Comparison of ENCODE assay signal across 12 cellular contexts in the genomic region with DNA sequence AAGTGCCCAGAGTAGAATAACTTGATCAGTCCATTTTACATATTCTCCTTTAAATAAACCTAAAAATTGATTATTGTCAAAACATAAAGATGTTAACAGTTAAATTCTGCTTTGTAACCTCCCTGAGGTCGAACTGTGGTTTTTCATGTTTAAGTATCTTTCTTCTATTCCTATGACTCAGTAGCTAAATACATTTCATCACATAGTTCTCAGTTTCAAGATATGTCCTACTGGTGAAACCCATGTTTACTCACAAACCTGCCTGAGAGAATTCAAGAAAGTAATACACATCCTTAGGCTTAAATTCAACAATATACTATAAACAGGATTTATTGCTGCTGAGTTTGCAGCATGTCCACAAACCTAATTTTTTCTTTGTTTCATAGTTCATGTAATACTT.
A peak's percentile ranks its signal among the peaks of the same experiment; 100 is the strongest.
DNase-seq lines count a peak whose midpoint lies in the region; ATAC-seq, FAIRE-seq and TF ChIP-seq lines count a peak whose summit lies in the region.
"Had no signal": no experiment of that assay in that cellular context is flagged by ENCODE, and none has a peak within 500 bp of the region (broad histone marks: within the 10 kb centered on the region; RNA-seq: fewer than 3 reads in every experiment).

No MANE protein-coding gene starts in this region.

- peaks cover 7% of the 10 kb centered on the region for H3K27me3 Mint-ChIP-seq in chondrocyte (ENCODE audit: low read depth)
- H3K27me3 Mint-ChIP-seq: B cell had no signal

- peak; percentile 51 for FAIRE-seq in RCC 7860 (lab: Jason Lieb, UNC)
- FAIRE-seq: pancreas had no signal

- no peak overlapping the region for H3K27ac Mint-ChIP-seq in chondrocyte (ENCODE audit: unreplicated experiment)
- H3K27ac Mint-ChIP-seq: B cell had no signal

- no peak overlapping the region for H3K4me3 Mint-ChIP-seq in chondrocyte (ENCODE audit: unreplicated experiment)
- H3K4me3 Mint-ChIP-seq: B cell had no signal

- peak; percentile 83 for ATAC-seq in GM19452 (IDR thresholded peaks at IDR 0.05; ENCODE audit: unreplicated experiment)
- ATAC-seq in HG02981 (IDR thresholded peaks at IDR 0.05; ENCODE audit: unreplicated experiment) = peak; percentile 87
- ATAC-seq: pancreas had no signal

- no peaks in the 10 kb centered on the region for H3K36me3 Mint-ChIP-seq in chondrocyte (ENCODE audit: low read depth)

- H3K9me3 Mint-ChIP-seq in chondrocyte (ENCODE audit: low read depth) = no peaks in the 10 kb centered on the region

- no peak for TF ChIP-seq CTCF in GM12865 (IDR thresholded peaks at IDR 0.05; ENCODE audit: insufficient read depth, low read depth, low read length, missing control alignments)
- no peak for TF ChIP-seq CTCF in chondrocyte (IDR thresholded peaks at IDR 0.05)

- no peaks in the 10 kb centered on the region for H3K4me1 Mint-ChIP-seq in chondrocyte (ENCODE audit: low read depth)
- H3K4me1 Mint-ChIP-seq: B cell had no signal

- H3K4me3 ChIP-seq in GM12865 (ENCODE audit: low read depth, low read length) = no peak overlapping the region
- H3K4me3 ChIP-seq: colonic mucosa, pancreas had no signal

- DNase-seq in GM12865 (ENCODE audit: low read depth) = peak; percentile 59
- DNase-seq in RCC 7860 (ENCODE audit: low spot score) = no peak
- DNase-seq in NCI-H2227 (lab: John Stamatoyannopoulos, UW; ENCODE audit: unreplicated experiment) = no peak
- no peak for DNase-seq in HPDE6-E6E7 (ENCODE audit: extremely low spot score)
- DNase-seq in NCI-H524 treated with DMSO at 0.1 percent for 48 hours (lab: John Stamatoyannopoulos, UW) = no peak
- no peak for DNase-seq in chondrocyte (ENCODE audit: low spot score)
- DNase-seq: activated CD8-positive, alpha-beta memory T cell treated with anti-CD3 and anti-CD28 coated beads, Interleukin-2, amount 50 U/mL, for 48 hours; colonic mucosa; pancreas had no signal
